Comparison of ENCODE assay signal across 10 cellular contexts in the genomic region with DNA sequence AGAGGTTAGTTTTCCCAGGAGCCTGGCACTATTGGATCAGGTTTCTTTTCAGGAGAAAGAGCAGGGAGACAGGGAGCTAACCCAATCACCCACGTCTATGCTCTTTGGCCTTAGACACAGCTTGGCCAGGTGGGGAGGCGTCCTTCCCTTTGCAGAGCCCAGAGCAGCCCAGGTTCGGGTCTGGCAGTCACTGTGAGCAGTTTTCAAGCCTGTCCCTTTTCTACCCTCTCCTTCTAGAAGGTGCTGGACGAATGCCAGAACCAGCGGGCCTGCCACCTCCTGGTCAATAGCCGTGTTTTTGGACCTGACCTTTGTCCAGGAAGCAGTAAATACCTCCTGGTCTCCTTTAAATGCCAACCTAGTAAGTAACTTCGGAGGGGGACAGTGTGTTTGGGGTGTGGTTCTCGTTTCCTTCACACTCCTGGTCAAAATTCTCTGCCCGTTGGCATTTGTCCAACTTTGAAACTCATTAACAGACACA. TPM values are rescaled to one million over a fixed set of nuclear protein-coding genes. Genes with fewer than 3 reads are reported as not detected.
DNase-seq lines count a peak whose midpoint lies in the region; ATAC-seq and TF ChIP-seq lines count a peak whose summit lies in the region.
"Had no signal": no experiment of that assay in that cellular context is flagged by ENCODE, and none has a peak within 500 bp of the region (broad histone marks: within the 10 kb centered on the region; RNA-seq: fewer than 3 reads in every experiment).

No MANE protein-coding gene starts in this region.

- DNase-seq in LoVo (ENCODE audit: low spot score) = peak; percentile 94
- no peak for DNase-seq in MG63
- no peak for DNase-seq in NCI-H226
- DNase-seq: CD4-positive, alpha-beta T cell; midbrain had no signal

- H3K4me1 ChIP-seq in duodenal mucosa (ENCODE audit: control insufficient read depth in 1 of 2, insufficient read depth in 2 of 2, low read length in 2 of 2) (peaks cover 15% of the 10 kb centered on the region in 2 donors), mucosa of stomach (ENCODE audit: control insufficient read depth, insufficient read depth, low read length) (peaks cover 21% of the 10 kb centered on the region)

- peak; percentile 40 for TF ChIP-seq CTCF in 22Rv1 (IDR thresholded peaks at IDR 0.05)

- H3K36me3 ChIP-seq in duodenal mucosa (ENCODE audit: control insufficient read depth in 1 of 2, insufficient read depth in 2 of 2, low read length in 2 of 2) (peaks cover 11 to 12% of the 10 kb centered on the region in 2 donors), mucosa of stomach (ENCODE audit: control insufficient read depth, insufficient read depth, low read length) (no peaks in the 10 kb centered on the region), MG63 (no peaks in the 10 kb centered on the region)

- H3K27me3 ChIP-seq in duodenal mucosa (ENCODE audit: control insufficient read depth in 1 of 2, insufficient read depth in 2 of 2, low read length in 2 of 2) (no peaks in the 10 kb centered on the region), mucosa of stomach (ENCODE audit: control insufficient read depth, insufficient read depth, low read length) (no peaks in the 10 kb centered on the region), MG63 (no peaks in the 10 kb centered on the region)

- H3K9me3 ChIP-seq in duodenal mucosa (ENCODE audit: control insufficient read depth in 1 of 2, low read length in 2 of 2) (no peaks in the 10 kb centered on the region), mucosa of stomach (ENCODE audit: control insufficient read depth, low read length) (no peaks in the 10 kb centered on the region), MG63 (no peaks in the 10 kb centered on the region; the same call in 1 of the 2 replicates)

- H3K27ac ChIP-seq in 22Rv1 (peak overlapping the region; percentile 22; the same call in 1 of the 2 replicates), duodenal mucosa (ENCODE audit: low read depth, low read length) (no peak overlapping the region)

- H3K4me3 ChIP-seq in duodenal mucosa (ENCODE audit: low read depth in 1 of 2, low read length in 2 of 2) (peak overlapping the region; percentile 25 to 45), mucosa of stomach (ENCODE audit: low read length) (no peak overlapping the region), MG63 (no peak overlapping the region)

- H3K9ac ChIP-seq in duodenal mucosa (ENCODE audit: low read depth in 1 of 2, low read length in 2 of 2) (no peak overlapping the region), mucosa of stomach (ENCODE audit: low read length) (peak overlapping the region; percentile 18)

- ATAC-seq in HG02852 (IDR thresholded peaks at IDR 0.05; ENCODE audit: unreplicated experiment) (no peak), GM21576 (IDR thresholded peaks at IDR 0.05; ENCODE audit: unreplicated experiment) (no peak)

RNA-seq across cellular contexts. Expression of a gene that starts 44.9 kb away (rescaled TPM):
- not detected in 2 replicates for total RNA-seq in MG63 (2014; rRNA removed; shearing (Covaris generic); ENCODE audit: low replicate concordance)

Comparison
In these comparisons a context has a peak if more than half of its experiments do, and no peak if none do; other contexts are left out.
1. H3K4me3 ChIP-seq: peak in duodenal mucosa (2 of 2); none in mucosa of stomach (single experiment) and MG63 (single experiment).